ENCODE assay signal across 27 cellular contexts in genomic region chr2:205982776-205983327, GRCh38.
"Had no signal": no experiment of that assay in that cellular context is flagged by ENCODE, and none has a peak within 500 bp of the region (broad histone marks: within the 10 kb centered on the region; RNA-seq: fewer than 3 reads in every experiment).

No MANE protein-coding gene starts in this region.

- H3K36me3 Mint-ChIP-seq: activated naive CD4-positive, alpha-beta T cell treated with anti-CD3 and anti-CD28 coated beads, Interleukin-2, amount 10 ng/mL, durations not matched to agents 7 days and 5 days; activated naive CD8-positive, alpha-beta T cell had no signal

- ATAC-seq: gastroesophageal sphincter, heart right ventricle, T-helper 17 cell had no signal

- H3K27ac Mint-ChIP-seq: activated CD4-positive, alpha-beta memory T cell treated with anti-CD3 and anti-CD28 coated beads, Interleukin-2, amount 10 ng/mL, durations not matched to agents 7 days and 5 days; activated naive CD4-positive, alpha-beta T cell treated with anti-CD3 and anti-CD28 coated beads, Interleukin-2, amount 10 ng/mL, durations not matched to agents 7 days and 5 days; activated naive CD8-positive, alpha-beta T cell; activated T-cell treated with anti-CD3 and anti-CD28 coated beads, Interleukin-2, amount 50 U/mL, for 24 hours; activated T-cell treated with anti-CD3 and anti-CD28 coated beads, Interleukin-2, amount 50 U/mL, for 72 hours; T-helper 17 cell; T-helper 2 cell treated with Interferon-gamma antibody and Interleukin-4, amounts not matched to agents 5 μg/mL and 100 μg/mL, for 36 hours had no signal

- H3K9me3 Mint-ChIP-seq: activated T-cell treated with anti-CD3 and anti-CD28 coated beads, Interleukin-2, amount 50 U/mL, for 72 hours; T-helper 2 cell treated with Interferon-gamma antibody and Interleukin-4, amounts not matched to agents 5 μg/mL and 100 μg/mL, for 36 hours had no signal

- H3K4me2 ChIP-seq: hepatocyte had no signal

- H3K36me3 ChIP-seq: brain microvascular endothelial cell, gastroesophageal sphincter, heart right ventricle had no signal

- H3K4me3 Mint-ChIP-seq: activated CD4-positive, alpha-beta memory T cell treated with anti-CD3 and anti-CD28 coated beads, Interleukin-2, amount 10 ng/mL, durations not matched to agents 7 days and 5 days; activated CD4-positive, alpha-beta T cell treated with anti-CD3 and anti-CD28 coated beads, Interleukin-2, amount 10 ng/mL, durations not matched to agents 7 days and 5 days; activated naive CD4-positive, alpha-beta T cell treated with anti-CD3 and anti-CD28 coated beads, Interleukin-2, amount 10 ng/mL, durations not matched to agents 7 days and 5 days; activated naive CD8-positive, alpha-beta T cell; activated T-cell treated with anti-CD3 and anti-CD28 coated beads, Interleukin-2, amount 50 U/mL, for 24 hours; activated T-cell treated with anti-CD3 and anti-CD28 coated beads, Interleukin-2, amount 50 U/mL, for 72 hours; T-helper 17 cell; T-helper 2 cell treated with Interferon-gamma antibody and Interleukin-4, amounts not matched to agents 5 μg/mL and 100 μg/mL, for 36 hours had no signal

- H3K4me1 ChIP-seq: gastroesophageal sphincter, heart right ventricle had no signal

- DNase-seq: activated CD4-positive, alpha-beta memory T cell treated with anti-CD3 and anti-CD28 coated beads, Interleukin-2, amount 10 ng/mL, durations not matched to agents 7 days and 5 days; activated CD4-positive, alpha-beta T cell treated with anti-CD3 and anti-CD28 coated beads for 1 hour; activated CD4-positive, alpha-beta T cell treated with anti-CD3 and anti-CD28 coated beads for 4 hours; activated CD4-positive, alpha-beta T cell treated with anti-CD3 and anti-CD28 coated beads, Interleukin-2, amount 10 ng/mL, durations not matched to agents 7 days and 5 days; activated CD4-positive, alpha-beta T cell treated with anti-CD3 and anti-CD28 coated beads, Interleukin-2, amount 50 U/mL, for 4 hours; activated CD8-positive, alpha-beta memory T cell treated with anti-CD3 and anti-CD28 coated beads, Interleukin-2, amount 50 U/mL, for 48 hours; activated gamma-delta T cell; activated naive CD4-positive, alpha-beta T cell; activated naive CD4-positive, alpha-beta T cell treated with anti-CD3 and anti-CD28 coated beads, Interleukin-2, amount 10 ng/mL, durations not matched to agents 7 days and 5 days; activated T-cell treated with anti-CD3 and anti-CD28 coated beads for 4 hours; activated T-cell treated with anti-CD3 and anti-CD28 coated beads, Interleukin-2, amount 50 U/mL, for 24 hours; activated T-cell treated with anti-CD3 and anti-CD28 coated beads, Interleukin-2, amount 50 U/mL, for 72 hours; amniotic stem cell; anterior cingulate cortex; brain microvascular endothelial cell; caudate nucleus; cortex of kidney; effector CD8-positive, alpha-beta T cell; foreskin melanocyte; heart right ventricle; T-helper 1 cell; T-helper 17 cell had no signal

- H3K27me3 Mint-ChIP-seq: activated CD4-positive, alpha-beta memory T cell treated with anti-CD3 and anti-CD28 coated beads, Interleukin-2, amount 10 ng/mL, durations not matched to agents 7 days and 5 days; activated CD4-positive, alpha-beta T cell treated with anti-CD3 and anti-CD28 coated beads, Interleukin-2, amount 10 ng/mL, durations not matched to agents 7 days and 5 days; activated naive CD4-positive, alpha-beta T cell treated with anti-CD3 and anti-CD28 coated beads, Interleukin-2, amount 10 ng/mL, durations not matched to agents 7 days and 5 days; activated T-cell treated with anti-CD3 and anti-CD28 coated beads, Interleukin-2, amount 50 U/mL, for 24 hours; T-helper 17 cell had no signal

- H3K9me3 ChIP-seq: gastroesophageal sphincter, heart right ventricle had no signal

- H3K27ac ChIP-seq: brain microvascular endothelial cell, epithelial cell of prostate, gastroesophageal sphincter, heart right ventricle, hepatocyte had no signal

- H3K27me3 ChIP-seq: brain microvascular endothelial cell, gastroesophageal sphincter, heart right ventricle, hepatocyte had no signal

- H3K4me3 ChIP-seq: gastroesophageal sphincter, heart right ventricle, hepatocyte had no signal

- H3K79me2 ChIP-seq: hepatocyte had no signal

- H3K4me1 Mint-ChIP-seq: T-helper 17 cell had no signal
